Comparison of ENCODE assay signal across 27 cellular contexts in genomic region chr5:133403741-133404364, GRCh38.
"Had no signal": no experiment of that assay in that cellular context is flagged by ENCODE, and none has a peak within 500 bp of the region (broad histone marks: within the 10 kb centered on the region; RNA-seq: fewer than 3 reads in every experiment).

No MANE protein-coding gene starts in this region.

- H3K4me1 ChIP-seq: SJCRH30 had no signal

- H3K4me1 Mint-ChIP-seq: activated naive CD4-positive, alpha-beta T cell treated with anti-CD3 and anti-CD28 coated beads, Interleukin-2, amount 10 ng/mL, durations not matched to agents 7 days and 5 days had no signal

- H3K27me3 Mint-ChIP-seq: activated naive CD4-positive, alpha-beta T cell treated with anti-CD3 and anti-CD28 coated beads, Interleukin-2, amount 10 ng/mL, durations not matched to agents 7 days and 5 days had no signal

- H3K27ac ChIP-seq: SJCRH30, SK-N-MC, WERI-Rb-1 had no signal

- H3K27ac Mint-ChIP-seq: activated naive CD4-positive, alpha-beta T cell treated with anti-CD3 and anti-CD28 coated beads, Interleukin-2, amount 10 ng/mL, durations not matched to agents 7 days and 5 days; activated naive CD8-positive, alpha-beta T cell treated with anti-CD3 and anti-CD28 coated beads, Interleukin-2, amount 50 U/mL, for 24 hours; activated T-helper 1 cell treated with anti-CD3 and anti-CD28 coated beads, Interleukin-12 subunit alpha, Interleukin-12 subunit beta, Interleukin-2, Interleukin-4 antibody, amounts not matched to agents 30 ng/mL and 10 ng/mL and 1 ng/mL, durations not matched to agents 14 hours and 24 hours and 36 hours had no signal

- H3K4me3 ChIP-seq: K562, SJCRH30, SK-N-MC had no signal

- H3K9me3 ChIP-seq: SJCRH30 had no signal

- H3K36me3 ChIP-seq: SJCRH30, WERI-Rb-1 had no signal

- H3K36me3 Mint-ChIP-seq: activated naive CD4-positive, alpha-beta T cell treated with anti-CD3 and anti-CD28 coated beads, Interleukin-2, amount 10 ng/mL, durations not matched to agents 7 days and 5 days; activated naive CD8-positive, alpha-beta T cell; brain had no signal

- H3K27me3 ChIP-seq: SJCRH30 had no signal

- H3K4me3 Mint-ChIP-seq: activated naive CD4-positive, alpha-beta T cell treated with anti-CD3 and anti-CD28 coated beads, Interleukin-2, amount 10 ng/mL, durations not matched to agents 7 days and 5 days; activated naive CD8-positive, alpha-beta T cell; activated naive CD8-positive, alpha-beta T cell treated with anti-CD3 and anti-CD28 coated beads, Interleukin-2, amount 50 U/mL, for 24 hours; activated T-helper 1 cell treated with anti-CD3 and anti-CD28 coated beads, Interleukin-12 subunit alpha, Interleukin-12 subunit beta, Interleukin-2, Interleukin-4 antibody, amounts not matched to agents 30 ng/mL and 10 ng/mL and 1 ng/mL, durations not matched to agents 14 hours and 24 hours and 36 hours; brain had no signal

- H3K9me3 Mint-ChIP-seq: activated naive CD4-positive, alpha-beta T cell treated with anti-CD3 and anti-CD28 coated beads, Interleukin-2, amount 10 ng/mL, durations not matched to agents 7 days and 5 days; activated naive CD8-positive, alpha-beta T cell treated with anti-CD3 and anti-CD28 coated beads, Interleukin-2, amount 50 U/mL, for 24 hours; activated T-helper 1 cell treated with anti-CD3 and anti-CD28 coated beads, Interleukin-12 subunit alpha, Interleukin-12 subunit beta, Interleukin-2, Interleukin-4 antibody, amounts not matched to agents 30 ng/mL and 10 ng/mL and 1 ng/mL, durations not matched to agents 14 hours and 24 hours and 36 hours; brain had no signal

- ATAC-seq: Panc1 had no signal

- DNase-seq: activated CD4-positive, alpha-beta T cell treated with anti-CD3 and anti-CD28 coated beads for 1 hour; activated CD4-positive, alpha-beta T cell treated with anti-CD3 and anti-CD28 coated beads for 48 hours; activated CD4-positive, alpha-beta T cell treated with anti-CD3 and anti-CD28 coated beads, Interleukin-2, amount 50 U/mL, for 48 hours; activated CD4-positive, CD25-positive, alpha-beta regulatory T cell; activated effector memory CD4-positive, alpha-beta T cell treated with Interleukin-2 at 50 U/mL for 16 hours; activated naive CD4-positive, alpha-beta T cell treated with anti-CD3 and anti-CD28 coated beads, Interleukin-2, amount 10 ng/mL, durations not matched to agents 7 days and 5 days; activated naive CD8-positive, alpha-beta T cell treated with anti-CD3 and anti-CD28 coated beads, Interleukin-2, amount 50 U/mL, for 24 hours; activated T-cell treated with anti-CD3 and anti-CD28 coated beads, Interleukin-2, amount 50 U/mL, for 1 hour; anterior cingulate cortex; IMR-90; NCI-H1105; NCI-H1417 treated with DMSO at 0.1 percent for 48 hours; NCI-H1930; NCI-H2081 treated with DMSO at 0.1 percent for 48 hours; NCI-H226; NCI-H446 treated with DMSO at 0.1 percent for 48 hours; NCI-H524; SHP77; SJCRH30; T1000; WERI-Rb-1 had no signal
